In the genomic region with DNA sequence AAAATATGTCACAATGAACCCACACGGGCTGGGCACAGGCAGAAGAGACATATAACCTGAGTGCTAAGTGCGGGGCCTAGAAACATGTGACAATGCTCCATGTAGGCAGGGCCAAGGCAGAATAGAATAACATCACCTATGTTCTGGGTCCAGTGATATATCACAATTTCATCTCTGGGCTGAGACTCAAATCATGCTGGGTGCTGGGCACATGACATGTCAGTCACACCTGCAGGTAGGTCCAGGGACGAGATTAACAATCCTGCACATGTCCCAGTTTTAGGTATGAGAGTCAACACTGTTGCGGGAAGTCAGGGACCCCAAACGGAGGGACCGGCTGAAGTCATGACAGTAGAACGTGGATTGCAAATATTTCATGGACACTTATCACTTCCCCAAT, we compare ENCODE assay signal across 10 cellular contexts. TPM values are rescaled to one million over a fixed set of nuclear protein-coding genes. Genes with fewer than 3 reads are reported as not detected.
"Had no signal": no experiment of that assay in that cellular context is flagged by ENCODE, and none has a peak within 500 bp of the region (broad histone marks: within the 10 kb centered on the region; RNA-seq: fewer than 3 reads in every experiment).

No MANE protein-coding gene starts in this region.

- H3K36me3 ChIP-seq: HAP-1 had no signal

- H3K4me1 ChIP-seq: HAP-1 had no signal

- H3K9me3 ChIP-seq: HAP-1 had no signal

- ATAC-seq: HCT116, K562 had no signal

- H3K4me3 ChIP-seq: GM23248, HAP-1, K562 had no signal

- DNase-seq: GM23248, GOT3, H7, HFFc6, IMR-90, KG1 had no signal

- H3K27ac ChIP-seq: GM23248 had no signal

RNA-seq across cellular contexts. Expression of a gene that starts 50.3 kb away (rescaled TPM):
- total RNA-seq: GM23248, H7, HFFc6, HT-29, IMR-90, K562 had no signal
